ENCODE assay signal across 15 cellular contexts in genomic region chr1:201583663-201584062, GRCh38.
"Had no signal": no experiment of that assay in that cellular context is flagged by ENCODE, and none has a peak within 500 bp of the region (broad histone marks: within the 10 kb centered on the region; RNA-seq: fewer than 3 reads in every experiment).

No MANE protein-coding gene starts in this region.

- DNase-seq: activated CD4-positive, alpha-beta memory T cell treated with anti-CD3 and anti-CD28 coated beads, Interleukin-2, amount 10 ng/mL, durations not matched to agents 7 days and 5 days; activated T-cell treated with anti-CD3 and anti-CD28 coated beads, Interleukin-2, amount 50 U/mL, for 72 hours; central memory CD4-positive, alpha-beta T cell; effector CD8-positive, alpha-beta T cell; naive thymus-derived CD8-positive, alpha-beta T cell; occipital lobe; stimulated activated CD4-positive, alpha-beta T cell treated with anti-CD3 and anti-CD28 coated beads, Interleukin-15, amount 100 ng/mL, for 24 hours; stimulated activated CD4-positive, alpha-beta T cell treated with anti-CD3 and anti-CD28 coated beads, Interleukin-4, amount 100 ng/mL, for 24 hours; T-cell; T1000 had no signal

- H3K9me3 ChIP-seq: gastroesophageal sphincter, prostate gland had no signal

- H3K27ac ChIP-seq: prostate gland, VCaP had no signal

- H3K27me3 ChIP-seq: gastroesophageal sphincter had no signal

- H3K4me1 ChIP-seq: prostate gland had no signal

- H3K36me3 ChIP-seq: gastroesophageal sphincter, prostate gland had no signal

- H3K4me3 ChIP-seq: coronary artery, gastroesophageal sphincter, lung, prostate gland had no signal
